In genomic region chr19:55373993-55374757, GRCh38 we compare ENCODE assay signal across 17 cellular contexts. TPM values are rescaled to one million over a fixed set of nuclear protein-coding genes. Genes with fewer than 3 reads are reported as not detected.
DNase-seq lines count a peak whose midpoint lies in the region; TF ChIP-seq lines count a peak whose summit lies in the region.
"Had no signal": no experiment of that assay in that cellular context is flagged by ENCODE, and none has a peak within 500 bp of the region (broad histone marks: within the 10 kb centered on the region; RNA-seq: fewer than 3 reads in every experiment).

No MANE protein-coding gene starts in this region.

- peak overlapping the region; percentile 72; the same call in 1 of the 2 replicates for H2AFZ ChIP-seq in SK-N-SH (ENCODE audit: low read depth)

- TF ChIP-seq POLR2A in breast epithelium (IDR thresholded peaks at IDR 0.05), result no peak

- H3K4me3 Mint-ChIP-seq in MCF 10A (ENCODE audit: unreplicated experiment) (no peak overlapping the region), type B pancreatic cell (peak overlapping the region; percentile 45)
- H3K4me3 Mint-ChIP-seq: activated T-helper 17 cell treated with anti-CD3 and anti-CD28 coated beads, Interleukin-2, amount 50 U/mL, for 72 hours had no signal

- H3K36me3 ChIP-seq in breast epithelium (no peaks in the 10 kb centered on the region), SK-N-SH (replicated peaks in 1 of 2; ENCODE audit: control insufficient read depth in 1 of 2, insufficient read depth in 2 of 2, low read length in 1 of 2) (no peaks in the 10 kb centered on the region), iPS-15b (ENCODE audit: control insufficient read depth, insufficient read depth, low read length) (no peaks in the 10 kb centered on the region)
- H3K36me3 ChIP-seq: thoracic aorta had no signal

- H4K20me1 ChIP-seq in SK-N-SH (ENCODE audit: insufficient read depth), result no peaks in the 10 kb centered on the region

- H3K27me3 Mint-ChIP-seq in MCF 10A (ENCODE audit: insufficient read depth, unreplicated experiment) (peaks cover 28% of the 10 kb centered on the region), type B pancreatic cell (peaks cover 48% of the 10 kb centered on the region)

- no peak for TF ChIP-seq RAD21 in SK-N-SH (IDR thresholded peaks at IDR 0.05; ENCODE audit: low read length)

- H3K4me1 ChIP-seq in breast epithelium (peaks cover under 1 to 6% of the 10 kb centered on the region in 2 donors), SK-N-SH (ENCODE audit: control insufficient read depth in 1 of 2, insufficient read depth in 2 of 2, low read depth in 1 of 2, low read length in 1 of 2) (peaks cover 25 to 28% of the 10 kb centered on the region in 2 experiments; a peak in 3 of 4 replicates), iPS-15b (ENCODE audit: control insufficient read depth, insufficient read depth, low read length) (peaks cover 22% of the 10 kb centered on the region)

- no peak for TF ChIP-seq CTCF in MCF 10A (IDR thresholded peaks at IDR 0.05; ENCODE audit: unreplicated experiment)
- TF ChIP-seq CTCF in breast epithelium (IDR thresholded peaks at IDR 0.05), result no peak
- no peak for TF ChIP-seq CTCF in SK-N-SH (IDR thresholded peaks at IDR 0.05)
- no peak for TF ChIP-seq CTCF in type B pancreatic cell (conservative IDR thresholded peaks at IDR 0.05)

- H3K9ac ChIP-seq in SK-N-SH, result peak overlapping the region; percentile 11; the same call in 1 of the 2 replicates
- no peak overlapping the region for H3K9ac ChIP-seq in iPS-15b (ENCODE audit: low read depth, low read length)

- TF ChIP-seq EP300 in SK-N-SH (IDR thresholded peaks at IDR 0.05; ENCODE audit: borderline replicate concordance in 1 of 2, low read depth in 1 of 2, low read length in 1 of 2), result no peak

- no peaks in the 10 kb centered on the region for H3K9me2 ChIP-seq in SK-N-SH

- no peaks in the 10 kb centered on the region for H3K9me3 Mint-ChIP-seq in MCF 10A (ENCODE audit: unreplicated experiment)
- no peaks in the 10 kb centered on the region for H3K9me3 Mint-ChIP-seq in type B pancreatic cell
- H3K9me3 Mint-ChIP-seq: activated T-helper 17 cell treated with anti-CD3 and anti-CD28 coated beads, Interleukin-2, amount 50 U/mL, for 72 hours had no signal

- H3K4me2 ChIP-seq in SK-N-SH, result peak overlapping the region; percentile 50

- CTCF ChIA-PET in MCF 10A (lab: Yijun Ruan, JAX), result no interaction called here
- CTCF ChIA-PET in SK-N-SH (lab: Yijun Ruan, JAX), result interaction anchor here (0.7 to 3.1 kb wide), 2 partner anchors 10 to 72 kb away, joined by 3 to 12 read pairs; partner anchors contain the start of gene TMEM238

- H3K4me1 Mint-ChIP-seq in MCF 10A (ENCODE audit: insufficient read depth, unreplicated experiment) (peaks cover 27% of the 10 kb centered on the region), type B pancreatic cell (ENCODE audit: unreplicated experiment) (peaks cover 18% of the 10 kb centered on the region)

- intact Hi-C loops in MCF 10A (cut with micrococcal nuclease), result no loop called here
- intact Hi-C loops in breast epithelium (cut with DNase I; ENCODE audit: low total_unique reads), result no loop called here

- peak overlapping the region in 1 of 2 donors; percentile 4 for H3K27ac ChIP-seq in breast epithelium
- peak overlapping the region in 1 of 2 experiments; percentile 46; a peak in 2 of 4 replicates for H3K27ac ChIP-seq in SK-N-SH (ENCODE audit: low read depth in 2 of 2, low read length in 1 of 2)
- H3K27ac ChIP-seq: thoracic aorta had no signal

- peaks cover 10% of the 10 kb centered on the region for H3K36me3 Mint-ChIP-seq in MCF 10A (ENCODE audit: insufficient read depth, unreplicated experiment)
- H3K36me3 Mint-ChIP-seq in type B pancreatic cell, result no peaks in the 10 kb centered on the region

- peaks cover 7% of the 10 kb centered on the region for H3K79me2 ChIP-seq in SK-N-SH (ENCODE audit: insufficient read depth)

- POLR2A ChIA-PET in MCF 10A (lab: Yijun Ruan, JAX) (interaction anchor here (0.7 kb wide), 1 partner anchor 10 kb away, joined by 3 read pairs; the partner anchor contains the start of gene TMEM238), SK-N-SH (lab: Yijun Ruan, JAX) (no interaction called here)

- no peak for DNase-seq in MCF 10A (ENCODE audit: unreplicated experiment)
- DNase-seq in breast epithelium (ENCODE audit: low spot score in 2 of 2), result no peak
- peak; percentile 62 for DNase-seq in SK-N-SH
- DNase-seq in type B pancreatic cell (ENCODE audit: extremely low spot score, unreplicated experiment), result no peak
- DNase-seq in activated CD4-positive, alpha-beta T cell treated with anti-CD3 and anti-CD28 coated beads, Interleukin-2, amount 50 U/mL, for 48 hours, result no peak
- no peak for DNase-seq in activated naive CD4-positive, alpha-beta T cell treated with anti-CD3 and anti-CD28 coated beads, Interleukin-2, amount 50 U/mL, for 16 hours
- DNase-seq in NCI-H2171 treated with DMSO at 0.1 percent for 48 hours (lab: John Stamatoyannopoulos, UW), result no peak
- DNase-seq: GOT3, NCI-H446, SIG-M5 had no signal

- H3K27me3 ChIP-seq in breast epithelium, result peaks cover 7 to 49% of the 10 kb centered on the region in 2 donors
- no peaks in the 10 kb centered on the region for H3K27me3 ChIP-seq in SK-N-SH (ENCODE audit: insufficient read depth)
- H3K27me3 ChIP-seq in iPS-15b (ENCODE audit: control insufficient read depth, insufficient read depth, low read length), result peaks cover 21% of the 10 kb centered on the region

- WGBS in SK-N-SH (ENCODE audit: low lambda C conversion rate), result 27% methylated on average over 11 of the region's 31 CpGs

- H3F3A ChIP-seq in SK-N-SH (replicated peaks; ENCODE audit: insufficient read depth), result peaks cover 20% of the 10 kb centered on the region

- BruUV-seq in MCF 10A (replicated peaks; lab: Mats Ljungman, UMichigan), result no TSS peak

- H3K9me3 ChIP-seq in breast epithelium, result no peaks in the 10 kb centered on the region
- no peaks in the 10 kb centered on the region for H3K9me3 ChIP-seq in SK-N-SH
- H3K9me3 ChIP-seq in iPS-15b (ENCODE audit: control insufficient read depth, insufficient read depth, low read length), result no peaks in the 10 kb centered on the region
- H3K9me3 ChIP-seq: thoracic aorta had no signal

- H3K4me3 ChIP-seq in breast epithelium (peak overlapping the region in 1 of 3 donors; percentile 50), SK-N-SH (ENCODE audit: low read depth in 2 of 2, low read length in 1 of 2) (no peak overlapping the region), iPS-15b (ENCODE audit: low read depth, low read length) (peak overlapping the region; percentile 5)
- H3K4me3 ChIP-seq: thoracic aorta had no signal

- H3K27ac Mint-ChIP-seq in MCF 10A (ENCODE audit: low read depth, unreplicated experiment) (peak overlapping the region; percentile 11), type B pancreatic cell (peak overlapping the region; percentile 33)
- H3K27ac Mint-ChIP-seq: activated T-helper 17 cell treated with anti-CD3 and anti-CD28 coated beads, Interleukin-2, amount 50 U/mL, for 72 hours had no signal

TF ChIP-seq in SK-N-SH, 30 proteins besides CTCF, POLR2A, EP300 and RAD21 (continues in another document):
- no peak for TF ChIP-seq TAF1 (IDR thresholded peaks at IDR 0.05; ENCODE audit: borderline replicate concordance, low read depth, low read length)
- no peak for TF ChIP-seq IRF3 (IDR thresholded peaks at IDR 0.05; ENCODE audit: low read depth, low read length)
- no peak for TF ChIP-seq FOXM1 (IDR thresholded peaks at IDR 0.05; ENCODE audit: low read depth)
- TF ChIP-seq NRF1 (IDR thresholded peaks at IDR 0.05; ENCODE audit: low read depth, low read length), result no peak
- no peak for TF ChIP-seq TEAD4 (IDR thresholded peaks at IDR 0.05; ENCODE audit: borderline replicate concordance, insufficient read depth)
- TF ChIP-seq RCOR1 (IDR thresholded peaks at IDR 0.05; ENCODE audit: low read length), result no peak
- no peak for TF ChIP-seq YY1 (IDR thresholded peaks at IDR 0.05; ENCODE audit: low read depth)

RNA-seq across cellular contexts. Expression of gene TMEM190, which starts 2.5 kb away (rescaled TPM):
- 0.58 and 0.59 TPM in 2 replicates for total RNA-seq in MCF 10A (2022)
- not detected for total RNA-seq in breast epithelium
- 0.77 and 0.91 TPM in 2 replicates for polyA plus RNA-seq in SK-N-SH (2012; rRNA removed)
- 0.08 and 0.30 TPM in 2 replicates for polyA plus RNA-seq in SK-N-SH (2012; cell fraction: cytosol; rRNA removed)
- polyA plus RNA-seq in SK-N-SH (2012; cell fraction: nucleus; rRNA removed), result 14.1 and 29.8 TPM in 2 replicates
- 2.6 and 2.8 TPM in 2 replicates for total RNA-seq in type B pancreatic cell (ENCODE audit: low replicate concordance)
- total RNA-seq: activated T-helper 17 cell treated with anti-CD3 and anti-CD28 coated beads, Interleukin-2, amount 50 U/mL, for 72 hours; frontal cortex; LHCN-M2; liver; pulmonary artery endothelial cell; thoracic aorta had no signal
- polyA plus RNA-seq: liver had no signal

RNA-seq across cellular contexts. Expression of gene IL11, which starts 3.9 kb away (rescaled TPM):
- 4.2 TPM in 2 replicates for total RNA-seq in MCF 10A (2022)
- total RNA-seq in breast epithelium, result 1 to 10 TPM in 1 of 3 donors, under 1 TPM in 1, not detected in 1; 0.29 to 1.3 TPM
- polyA plus RNA-seq in SK-N-SH (2012; rRNA removed), result 13.2 and 16.1 TPM in 2 replicates
- 8.4 and 11.0 TPM in 2 replicates for polyA plus RNA-seq in SK-N-SH (2012; cell fraction: cytosol; rRNA removed)
- polyA plus RNA-seq in SK-N-SH (2012; cell fraction: nucleus; rRNA removed), result 22.6 and 33.5 TPM in 2 replicates
- 0.46 and 0.48 TPM in 2 replicates for total RNA-seq in type B pancreatic cell (ENCODE audit: low replicate concordance)
- total RNA-seq: liver had no signal
- polyA plus RNA-seq: liver had no signal

RNA-seq across cellular contexts. Expression of gene TMEM238, which starts 9.9 kb away (rescaled TPM):
- 10.6 and 14.9 TPM in 2 replicates for total RNA-seq in MCF 10A (2022)
- total RNA-seq in breast epithelium, result 10 to 100 TPM in 1 of 3 donors, 1 to 10 TPM in 2; 4.5 to 12.7 (median 9.8) TPM
- polyA plus RNA-seq in SK-N-SH (2012; rRNA removed), result 0.08 and 0.12 TPM in 2 replicates
- polyA plus RNA-seq in SK-N-SH (2012; cell fraction: cytosol; rRNA removed), result 0.03 and 0.05 TPM in 2 replicates
- polyA plus RNA-seq in SK-N-SH (2012; cell fraction: nucleus; rRNA removed), result 0.12 TPM in 1 of 2 replicates, not detected in the other
- total RNA-seq in type B pancreatic cell (ENCODE audit: low replicate concordance), result 8.1 and 14.0 TPM in 2 replicates
- total RNA-seq: LHCN-M2 had no signal

RNA-seq across cellular contexts. Expression of gene GARIN5B, which starts 11.1 kb away (rescaled TPM):
- not detected in 2 replicates for total RNA-seq in MCF 10A (2022)
- not detected for total RNA-seq in breast epithelium
- polyA plus RNA-seq in SK-N-SH (2012; rRNA removed), result not detected in 2 replicates
- not detected in 2 replicates for polyA plus RNA-seq in SK-N-SH (2012; cell fraction: cytosol; rRNA removed)
- 0.06 and 0.10 TPM in 2 replicates for polyA plus RNA-seq in SK-N-SH (2012; cell fraction: nucleus; rRNA removed)
- not detected in 2 replicates for total RNA-seq in type B pancreatic cell (ENCODE audit: low replicate concordance)
- total RNA-seq: activated T-helper 17 cell treated with anti-CD3 and anti-CD28 coated beads, Interleukin-2, amount 50 U/mL, for 72 hours; frontal cortex; LHCN-M2; liver; pulmonary artery endothelial cell; thoracic aorta had no signal
- polyA plus RNA-seq: liver had no signal

RNA-seq across cellular contexts. Expression of gene RPL28, which starts 11.6 kb away (rescaled TPM):
- 2,816 and 2,868 TPM in 2 replicates for total RNA-seq in MCF 10A (2022)
- 100 to 1,000 TPM; 462 to 673 (median 471) TPM for total RNA-seq in breast epithelium
- polyA plus RNA-seq in SK-N-SH (2012; rRNA removed), result 2,297 and 2,368 TPM in 2 replicates
- polyA plus RNA-seq in SK-N-SH (2012; cell fraction: cytosol; rRNA removed), result 721 and 1,465 TPM in 2 replicates
- 482 and 618 TPM in 2 replicates for polyA plus RNA-seq in SK-N-SH (2012; cell fraction: nucleus; rRNA removed)
- total RNA-seq in type B pancreatic cell (ENCODE audit: low replicate concordance), result 1,799 and 2,072 TPM in 2 replicates
